17 cellular contexts compared by ENCODE assay signal in genomic region chr10:92208736-92209135, GRCh38.
A peak's percentile ranks its signal among the peaks of the same experiment; 100 is the strongest.
DNase-seq lines count a peak whose midpoint lies in the region; ATAC-seq and TF ChIP-seq lines count a peak whose summit lies in the region.
"Had no signal": no experiment of that assay in that cellular context is flagged by ENCODE, and none has a peak within 500 bp of the region (broad histone marks: within the 10 kb centered on the region; RNA-seq: fewer than 3 reads in every experiment).

No MANE protein-coding gene starts in this region.

- peak; percentile 27 for DNase-seq in D341Med (ENCODE audit: low spot score)
- DNase-seq in astrocyte of the spinal cord (ENCODE audit: low read depth, low spot score), result peak; percentile 18
- DNase-seq in kidney tubule cell (ENCODE audit: low spot score), result peak; percentile 71
- DNase-seq in sciatic nerve (ENCODE audit: low spot score), result no peak
- DNase-seq in osteocyte (ENCODE audit: extremely low spot score, unreplicated experiment), result no peak
- DNase-seq in stimulated activated CD4-positive, alpha-beta T cell treated with anti-CD3 and anti-CD28 coated beads, Interleukin-4, amount 100 ng/mL, for 24 hours, result no peak
- DNase-seq in activated CD4-positive, CD25-positive, alpha-beta regulatory T cell treated with anti-CD3 and anti-CD28 coated beads, Interleukin-2, amount 50 U/mL, for 72 hours, result no peak
- DNase-seq: activated CD8-positive, alpha-beta memory T cell treated with anti-CD3 and anti-CD28 coated beads, Interleukin-2, amount 50 U/mL, for 4 hours; activated naive CD8-positive, alpha-beta T cell treated with anti-CD3 and anti-CD28 coated beads, Interleukin-2, amount 10 ng/mL, durations not matched to agents 7 days and 5 days; C1 segment of cervical spinal cord; cortex of kidney; NCI-H1436 treated with DMSO at 0.1 percent for 48 hours; NCI-H524; SHP77 treated with DMSO at 0.1 percent for 48 hours; stimulated activated naive B cell treated with anti-CD40 and anti-IgM and Interleukin-4, amounts not matched to agents 10 μg/mL and 1 μg/mL and 100 μg/mL, for 72 hours had no signal

- no peaks in the 10 kb centered on the region for H3K36me3 Mint-ChIP-seq in osteocyte (ENCODE audit: unreplicated experiment)

- no peak overlapping the region for H2AFZ ChIP-seq in KMS-11 (ENCODE audit: low read depth)

- peaks cover 13% of the 10 kb centered on the region for H3K4me1 Mint-ChIP-seq in osteocyte (ENCODE audit: unreplicated experiment)

- no peaks in the 10 kb centered on the region for H3K27me3 Mint-ChIP-seq in osteocyte (ENCODE audit: unreplicated experiment)
- H3K27me3 Mint-ChIP-seq: activated naive CD8-positive, alpha-beta T cell treated with anti-CD3 and anti-CD28 coated beads, Interleukin-2, amount 10 ng/mL, durations not matched to agents 7 days and 5 days; stimulated activated naive B cell treated with anti-CD40 and anti-IgM and Interleukin-4, amounts not matched to agents 10 μg/mL and 1 μg/mL and 100 μg/mL, for 72 hours had no signal

- TF ChIP-seq CTCF in KMS-11 (conservative IDR thresholded peaks at IDR 0.05; ENCODE audit: low read depth, low read length), result no peak
- no peak for TF ChIP-seq CTCF in astrocyte of the spinal cord (IDR thresholded peaks at IDR 0.05; ENCODE audit: low read depth, low read length)
- TF ChIP-seq CTCF in osteocyte (IDR thresholded peaks at IDR 0.05), result no peak

- intact Hi-C loops in sciatic nerve (cut with DNase I), result no loop called here

- H3K27me3 ChIP-seq in KMS-11 (ENCODE audit: insufficient read depth, low read depth), result no peaks in the 10 kb centered on the region

- H3K9ac ChIP-seq in KMS-11, result no peak overlapping the region

- H3K4me3 ChIP-seq in KMS-11 (IDR thresholded peaks at IDR 0.05; ENCODE audit: insufficient read depth, low read depth, low read length) (no peak overlapping the region), astrocyte of the spinal cord (ENCODE audit: low read depth, low read length) (no peak overlapping the region)
- H3K4me3 ChIP-seq: HAP-1 had no signal

- H3K36me3 ChIP-seq in KMS-11 (ENCODE audit: insufficient read depth), result no peaks in the 10 kb centered on the region
- H3K36me3 ChIP-seq: HAP-1 had no signal

- no peak for ATAC-seq in sciatic nerve
- ATAC-seq: stimulated activated naive B cell treated with anti-CD40 and anti-IgM and Interleukin-4, amounts not matched to agents 10 μg/mL and 1 μg/mL and 100 μg/mL, for 72 hours had no signal

- no peak overlapping the region for H3K27ac Mint-ChIP-seq in osteocyte (ENCODE audit: unreplicated experiment)
- H3K27ac Mint-ChIP-seq: activated naive CD8-positive, alpha-beta T cell treated with anti-CD3 and anti-CD28 coated beads, Interleukin-2, amount 10 ng/mL, durations not matched to agents 7 days and 5 days; stimulated activated naive B cell treated with anti-CD40 and anti-IgM and Interleukin-4, amounts not matched to agents 10 μg/mL and 1 μg/mL and 100 μg/mL, for 72 hours had no signal

- H4K20me1 ChIP-seq in KMS-11 (ENCODE audit: insufficient read depth), result no peaks in the 10 kb centered on the region

- no peaks in the 10 kb centered on the region for H3K9me3 Mint-ChIP-seq in osteocyte (ENCODE audit: unreplicated experiment)
- H3K9me3 Mint-ChIP-seq: stimulated activated naive B cell treated with anti-CD40 and anti-IgM and Interleukin-4, amounts not matched to agents 10 μg/mL and 1 μg/mL and 100 μg/mL, for 72 hours had no signal

- peak overlapping the region; percentile 22; the same call in 1 of the 2 replicates for H3K4me2 ChIP-seq in KMS-11

- H3K4me1 ChIP-seq in KMS-11 (ENCODE audit: low read depth, poor library complexity, severe bottlenecking), result peaks cover 94% of the 10 kb centered on the region

- no peaks in the 10 kb centered on the region; the same call in 1 of the 2 replicates for H3K79me2 ChIP-seq in KMS-11 (ENCODE audit: insufficient read depth, low read depth)

- H3K4me3 Mint-ChIP-seq in osteocyte (ENCODE audit: unreplicated experiment), result no peak overlapping the region
- H3K4me3 Mint-ChIP-seq: activated naive CD8-positive, alpha-beta T cell treated with anti-CD3 and anti-CD28 coated beads, Interleukin-2, amount 10 ng/mL, durations not matched to agents 7 days and 5 days; stimulated activated naive B cell treated with anti-CD40 and anti-IgM and Interleukin-4, amounts not matched to agents 10 μg/mL and 1 μg/mL and 100 μg/mL, for 72 hours had no signal

- in situ Hi-C loops in astrocyte of the spinal cord (cut with HindIII; ENCODE audit: low sequenced_read_pairs), result no loop called here

- no peak overlapping the region; the same call in 1 of the 2 replicates for H3K27ac ChIP-seq in KMS-11

Comparison
In these comparisons a context has a peak if more than half of its experiments do, and no peak if none do; other contexts are left out.
1. DNase-seq: peak in D341Med (single experiment), astrocyte of the spinal cord (single experiment) and kidney tubule cell (single experiment); none in sciatic nerve (single experiment), osteocyte (single experiment), stimulated activated CD4-positive, alpha-beta T cell treated with anti-CD3 and anti-CD28 coated beads, Interleukin-4, amount 100 ng/mL, for 24 hours (single experiment) and activated CD4-positive, CD25-positive, alpha-beta regulatory T cell treated with anti-CD3 and anti-CD28 coated beads, Interleukin-2, amount 50 U/mL, for 72 hours (single experiment).